Comparison of ENCODE assay signal across 28 cellular contexts in genomic region chr20:34150616-34151015, GRCh38.
"Had no signal": no experiment of that assay in that cellular context is flagged by ENCODE, and none has a peak within 500 bp of the region (broad histone marks: within the 10 kb centered on the region; RNA-seq: fewer than 3 reads in every experiment).

No MANE protein-coding gene starts in this region.

- H3K4me1 ChIP-seq: foreskin keratinocyte, heart right ventricle, lower lobe of right lung, right lobe of liver, uterus had no signal

- H3K9me3 ChIP-seq: lower lobe of right lung, mucosa of descending colon, right lobe of liver, thoracic aorta, uterus had no signal

- DNase-seq: activated CD4-positive, alpha-beta memory T cell treated with anti-CD3 and anti-CD28 coated beads, Interleukin-2, amount 10 ng/mL, durations not matched to agents 7 days and 5 days; activated CD4-positive, alpha-beta T cell treated with anti-CD3 and anti-CD28 coated beads, Interleukin-2, amount 10 ng/mL, durations not matched to agents 7 days and 5 days; activated CD4-positive, CD25-positive, alpha-beta regulatory T cell treated with anti-CD3 and anti-CD28 coated beads, Interleukin-2, amount 50 U/mL, for 72 hours; activated gamma-delta T cell treated with Interleukin-2 at 50 U/mL for 16 hours; activated naive CD4-positive, alpha-beta T cell treated with anti-CD3 and anti-CD28 coated beads, Interleukin-2, amount 50 U/mL, for 16 hours; activated naive CD8-positive, alpha-beta T cell treated with anti-CD3 and anti-CD28 coated beads, Interleukin-2, amount 50 U/mL, for 24 hours; activated T-cell treated with anti-CD3 and anti-CD28 coated beads, Interleukin-2, amount 50 U/mL, for 4 hours; dorsolateral prefrontal cortex; effector memory CD4-positive, alpha-beta T cell; foreskin keratinocyte; heart right ventricle; kidney glomerular epithelial cell; lower lobe of right lung; mesenchymal stem cell; mucosa of descending colon; right lobe of liver; stimulated activated CD4-positive, alpha-beta T cell treated with anti-CD3 and anti-CD28 coated beads, Interleukin-4, amount 100 ng/mL, for 1 hour; stimulated activated naive CD8-positive, alpha-beta T cell treated with anti-CD3 and anti-CD28 coated beads, Interleukin-15, Interleukin-2, amounts not matched to agents 100 U/mL and 50 U/mL, for 24 hours; T-helper 17 cell; T1000; trophoblast cell; uterus had no signal

- H3K36me3 Mint-ChIP-seq: natural killer cell treated with Interleukin-12 subunit alpha and Interleukin-12 subunit beta and Interleukin-15 and Interleukin-18, amount 100 ng/mL, for 72 hours had no signal

- H3K4me1 Mint-ChIP-seq: activated CD4-positive, alpha-beta memory T cell treated with anti-CD3 and anti-CD28 coated beads, Interleukin-2, amount 10 ng/mL, durations not matched to agents 7 days and 5 days; activated CD4-positive, alpha-beta T cell treated with anti-CD3 and anti-CD28 coated beads, Interleukin-2, amount 10 ng/mL, durations not matched to agents 7 days and 5 days; activated naive CD8-positive, alpha-beta T cell treated with anti-CD3 and anti-CD28 coated beads, Interleukin-2, amount 50 U/mL, for 24 hours; activated T-helper 17 cell treated with anti-CD3 and anti-CD28 coated beads, Interleukin-2, amount 50 U/mL, for 72 hours; central memory CD8-positive, alpha-beta T cell; T-helper 17 cell had no signal

- H3K36me3 ChIP-seq: heart right ventricle, lower lobe of right lung, right lobe of liver, thoracic aorta, uterus had no signal

- H3K4me3 Mint-ChIP-seq: activated CD4-positive, alpha-beta memory T cell treated with anti-CD3 and anti-CD28 coated beads, Interleukin-2, amount 10 ng/mL, durations not matched to agents 7 days and 5 days; activated CD4-positive, alpha-beta T cell treated with anti-CD3 and anti-CD28 coated beads, Interleukin-2, amount 10 ng/mL, durations not matched to agents 7 days and 5 days; activated naive CD8-positive, alpha-beta T cell treated with anti-CD3 and anti-CD28 coated beads, Interleukin-2, amount 50 U/mL, for 24 hours; activated T-cell treated with anti-CD3 and anti-CD28 coated beads, Interleukin-2, amount 50 U/mL, for 4 hours; activated T-helper 17 cell treated with anti-CD3 and anti-CD28 coated beads, Interleukin-2, amount 50 U/mL, for 72 hours; central memory CD8-positive, alpha-beta T cell; natural killer cell treated with Interleukin-12 subunit alpha and Interleukin-12 subunit beta and Interleukin-15 and Interleukin-18, amount 100 ng/mL, for 72 hours; T-helper 17 cell had no signal

- ATAC-seq: activated naive CD8-positive, alpha-beta T cell treated with anti-CD3 and anti-CD28 coated beads, Interleukin-2, amount 50 U/mL, for 24 hours; activated T-cell treated with anti-CD3 and anti-CD28 coated beads, Interleukin-2, amount 50 U/mL, for 4 hours; activated T-helper 17 cell treated with anti-CD3 and anti-CD28 coated beads, Interleukin-2, amount 50 U/mL, for 72 hours; foreskin keratinocyte; heart right ventricle; left lobe of liver; lower lobe of right lung; mucosa of descending colon; natural killer cell treated with Interleukin-12 subunit alpha and Interleukin-12 subunit beta and Interleukin-15 and Interleukin-18, amount 100 ng/mL, for 72 hours; right lobe of liver; stimulated activated naive CD8-positive, alpha-beta T cell treated with anti-CD3 and anti-CD28 coated beads, Interleukin-15, Interleukin-2, amounts not matched to agents 100 U/mL and 50 U/mL, for 24 hours; T-helper 17 cell had no signal

- H3K27ac ChIP-seq: coronary artery, dorsolateral prefrontal cortex, foreskin keratinocyte, heart right ventricle, lower lobe of right lung, right lobe of liver, thoracic aorta had no signal

- H3K4me3 ChIP-seq: coronary artery, dorsolateral prefrontal cortex, heart right ventricle, lower lobe of right lung, mucosa of descending colon, right lobe of liver, thoracic aorta, uterus had no signal

- H3K9me3 Mint-ChIP-seq: activated CD4-positive, alpha-beta memory T cell treated with anti-CD3 and anti-CD28 coated beads, Interleukin-2, amount 10 ng/mL, durations not matched to agents 7 days and 5 days; activated CD4-positive, alpha-beta T cell treated with anti-CD3 and anti-CD28 coated beads, Interleukin-2, amount 10 ng/mL, durations not matched to agents 7 days and 5 days; activated naive CD8-positive, alpha-beta T cell treated with anti-CD3 and anti-CD28 coated beads, Interleukin-2, amount 50 U/mL, for 24 hours; activated T-cell treated with anti-CD3 and anti-CD28 coated beads, Interleukin-2, amount 50 U/mL, for 4 hours; activated T-helper 17 cell treated with anti-CD3 and anti-CD28 coated beads, Interleukin-2, amount 50 U/mL, for 72 hours; central memory CD8-positive, alpha-beta T cell; natural killer cell treated with Interleukin-12 subunit alpha and Interleukin-12 subunit beta and Interleukin-15 and Interleukin-18, amount 100 ng/mL, for 72 hours had no signal

- H3K27ac Mint-ChIP-seq: activated CD4-positive, alpha-beta memory T cell treated with anti-CD3 and anti-CD28 coated beads, Interleukin-2, amount 10 ng/mL, durations not matched to agents 7 days and 5 days; activated CD4-positive, alpha-beta T cell treated with anti-CD3 and anti-CD28 coated beads, Interleukin-2, amount 10 ng/mL, durations not matched to agents 7 days and 5 days; activated naive CD8-positive, alpha-beta T cell treated with anti-CD3 and anti-CD28 coated beads, Interleukin-2, amount 50 U/mL, for 24 hours; activated T-helper 17 cell treated with anti-CD3 and anti-CD28 coated beads, Interleukin-2, amount 50 U/mL, for 72 hours; natural killer cell treated with Interleukin-12 subunit alpha and Interleukin-12 subunit beta and Interleukin-15 and Interleukin-18, amount 100 ng/mL, for 72 hours had no signal

- H3K27me3 ChIP-seq: dorsolateral prefrontal cortex, heart right ventricle, right lobe of liver, uterus had no signal
